In the genomic region with DNA sequence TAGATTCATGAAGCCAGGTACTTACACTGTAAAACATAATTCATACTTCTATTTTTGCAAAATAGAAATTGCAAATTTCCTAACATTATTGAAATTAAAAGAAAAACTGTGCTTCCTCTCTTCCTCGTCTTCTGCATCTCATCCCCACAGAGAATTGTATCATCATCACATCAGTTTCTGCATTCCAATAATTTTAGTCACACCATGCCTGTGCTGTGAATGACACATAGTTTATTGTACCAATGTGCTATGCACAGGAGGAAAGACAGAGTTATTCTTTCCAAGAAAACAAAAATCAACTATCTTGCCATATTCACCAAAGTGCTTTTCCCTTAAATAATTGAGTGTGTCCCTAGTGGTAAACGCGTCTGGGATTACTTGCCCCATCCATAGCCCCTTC, we compare ENCODE assay signal across 1 cellular context.
TF ChIP-seq lines count a peak whose summit lies in the region.

No MANE protein-coding gene starts in this region.

TF ChIP-seq in HepG2, 621 proteins besides CTCF, POLR2A, EP300 and RAD21 (continued from another document):
- TF ChIP-seq, protein P1, sequence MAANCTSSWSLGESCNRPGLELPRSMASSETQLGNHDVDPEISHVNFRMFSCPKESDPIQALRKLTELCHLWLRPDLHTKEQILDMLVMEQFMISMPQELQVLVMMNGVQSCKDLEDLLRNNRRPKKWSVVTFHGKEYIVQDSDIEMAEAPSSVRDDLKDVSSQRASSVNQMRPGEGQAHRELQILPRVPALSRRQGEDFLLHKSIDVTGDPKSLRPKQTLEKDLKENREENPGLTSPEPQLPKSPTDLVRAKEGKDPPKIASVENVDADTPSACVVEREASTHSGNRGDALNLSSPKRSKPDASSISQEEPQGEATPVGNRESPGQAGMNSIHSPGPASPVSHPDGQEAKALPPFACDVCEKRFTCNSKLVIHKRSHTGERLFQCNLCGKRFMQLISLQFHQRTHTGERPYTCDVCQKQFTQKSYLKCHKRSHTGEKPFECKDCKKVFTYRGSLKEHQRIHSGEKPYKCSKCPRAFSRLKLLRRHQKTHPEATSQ (CRISPR knock-in tag; IDR thresholded peaks at IDR 0.05; ENCODE audit: borderline replicate concordance) = no peak
- TF ChIP-seq ZFP1 (CRISPR knock-in tag; IDR thresholded peaks at IDR 0.05) (no peak), IKZF4 (CRISPR knock-in tag; IDR thresholded peaks at IDR 0.05; ENCODE audit: borderline replicate concordance, low read depth, not compliant biosample characterization) (no peak), ZNF264 (CRISPR knock-in tag; IDR thresholded peaks at IDR 0.05) (no peak), ZKSCAN5 (CRISPR knock-in tag; IDR thresholded peaks at IDR 0.05) (no peak), TBX2 (CRISPR knock-in tag; IDR thresholded peaks at IDR 0.05; ENCODE audit: borderline replicate concordance) (no peak), CREM (IDR thresholded peaks at IDR 0.05) (no peak), CREM (CRISPR knock-in tag; IDR thresholded peaks at IDR 0.05) (no peak), RFXAP (CRISPR knock-in tag; IDR thresholded peaks at IDR 0.05; ENCODE audit: borderline replicate concordance) (no peak), ZNF367 (CRISPR knock-in tag; IDR thresholded peaks at IDR 0.05; ENCODE audit: borderline replicate concordance) (no peak), SRF (IDR thresholded peaks at IDR 0.05; ENCODE audit: low read depth, low read length) (no peak)
- TF ChIP-seq, protein P2, sequence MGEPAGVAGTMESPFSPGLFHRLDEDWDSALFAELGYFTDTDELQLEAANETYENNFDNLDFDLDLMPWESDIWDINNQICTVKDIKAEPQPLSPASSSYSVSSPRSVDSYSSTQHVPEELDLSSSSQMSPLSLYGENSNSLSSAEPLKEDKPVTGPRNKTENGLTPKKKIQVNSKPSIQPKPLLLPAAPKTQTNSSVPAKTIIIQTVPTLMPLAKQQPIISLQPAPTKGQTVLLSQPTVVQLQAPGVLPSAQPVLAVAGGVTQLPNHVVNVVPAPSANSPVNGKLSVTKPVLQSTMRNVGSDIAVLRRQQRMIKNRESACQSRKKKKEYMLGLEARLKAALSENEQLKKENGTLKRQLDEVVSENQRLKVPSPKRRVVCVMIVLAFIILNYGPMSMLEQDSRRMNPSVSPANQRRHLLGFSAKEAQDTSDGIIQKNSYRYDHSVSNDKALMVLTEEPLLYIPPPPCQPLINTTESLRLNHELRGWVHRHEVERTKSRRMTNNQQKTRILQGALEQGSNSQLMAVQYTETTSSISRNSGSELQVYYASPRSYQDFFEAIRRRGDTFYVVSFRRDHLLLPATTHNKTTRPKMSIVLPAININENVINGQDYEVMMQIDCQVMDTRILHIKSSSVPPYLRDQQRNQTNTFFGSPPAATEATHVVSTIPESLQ (CRISPR knock-in tag; conservative IDR thresholded peaks at IDR 0.05) = no peak
